In genomic region chr18:10050956-10051355, GRCh38 we compare ENCODE assay signal across 1 cellular context.
TF ChIP-seq lines count a peak whose summit lies in the region.

No MANE protein-coding gene starts in this region.

TF ChIP-seq in IMR-90, 13 proteins besides CTCF, POLR2A, EP300 and RAD21 (continued from another document):
- TF ChIP-seq MAZ (IDR thresholded peaks at IDR 0.05; ENCODE audit: borderline replicate concordance, low read depth, low read length): no peak
- no peak for TF ChIP-seq USF2 (IDR thresholded peaks at IDR 0.05; ENCODE audit: low read depth, low read length)
- TF ChIP-seq NFE2L2 (IDR thresholded peaks at IDR 0.05; ENCODE audit: low read depth, low read length): no peak
- TF ChIP-seq MAFK (IDR thresholded peaks at IDR 0.05; ENCODE audit: low read depth, low read length): no peak
- no peak for TF ChIP-seq SMC3 (IDR thresholded peaks at IDR 0.05; ENCODE audit: low read depth, low read length)
- TF ChIP-seq FOS (IDR thresholded peaks at IDR 0.05; ENCODE audit: low read depth, low read length): no peak
- no peak for TF ChIP-seq RCOR1 (IDR thresholded peaks at IDR 0.05; ENCODE audit: insufficient replicate concordance, low read length)
